ENCODE assay signal across 8 cellular contexts in genomic region chr5:149264432-149265069, GRCh38. TPM values are rescaled to one million over a fixed set of nuclear protein-coding genes. Genes with fewer than 3 reads are reported as not detected.
DNase-seq lines count a peak whose midpoint lies in the region; ATAC-seq and TF ChIP-seq lines count a peak whose summit lies in the region.

No MANE protein-coding gene starts in this region.

- H3K9me2 ChIP-seq in SK-N-SH, result no peaks in the 10 kb centered on the region

- H3K27me3 Mint-ChIP-seq in CD4-positive, CD25-positive, alpha-beta regulatory T cell, result peaks cover 26% of the 10 kb centered on the region

- peak; percentile 79 to 89 for ATAC-seq in CD4-positive, CD25-positive, alpha-beta regulatory T cell (ENCODE audit: low read depth in 2 of 2)
- ATAC-seq in GM19438 (IDR thresholded peaks at IDR 0.05; ENCODE audit: low read depth, unreplicated experiment) (peak; percentile 88), HG03521 (IDR thresholded peaks at IDR 0.05; ENCODE audit: unreplicated experiment) (peak; percentile 87)

- POLR2A ChIA-PET in SK-N-SH (lab: Yijun Ruan, JAX), result no interaction called here

- peak overlapping the region in 2 of 3 donors; percentile 22 to 66 for H3K27ac Mint-ChIP-seq in CD4-positive, CD25-positive, alpha-beta regulatory T cell

- peaks cover 7% of the 10 kb centered on the region for H3K27me3 ChIP-seq in CD4-positive, CD25-positive, alpha-beta regulatory T cell (ENCODE audit: control insufficient read depth, insufficient read depth, low read length)
- no peaks in the 10 kb centered on the region for H3K27me3 ChIP-seq in SK-N-SH (ENCODE audit: insufficient read depth)

- CTCF ChIA-PET in SK-N-SH (lab: Yijun Ruan, JAX), result interaction anchor here (0.6 to 2.9 kb wide), 18 partner anchors 9 to 1688 kb away, joined by 3 to 16 read pairs (median 4); partner anchors contain the start of gene ABLIM3

- no peaks in the 10 kb centered on the region for H3K4me1 ChIP-seq in CD4-positive, CD25-positive, alpha-beta regulatory T cell (ENCODE audit: control insufficient read depth, insufficient read depth, low read length, poor library complexity, severe bottlenecking)
- H3K4me1 ChIP-seq in SK-N-SH (ENCODE audit: control insufficient read depth in 1 of 2, insufficient read depth in 2 of 2, low read depth in 1 of 2, low read length in 1 of 2), result no peaks in the 10 kb centered on the region

- H3F3A ChIP-seq in SK-N-SH (replicated peaks; ENCODE audit: insufficient read depth), result no peaks in the 10 kb centered on the region

- TF ChIP-seq CTCF in SK-N-SH (IDR thresholded peaks at IDR 0.05), result peak; percentile 45

- DNase-seq in CD4-positive, CD25-positive, alpha-beta regulatory T cell, result peak; percentile 37 to 71 (median 66)
- DNase-seq in SK-N-SH (peak; percentile 22), mucosa of gallbladder (ENCODE audit: low spot score) (peak; percentile 34), RKO (ENCODE audit: low spot score) (no peak), UCSD-AML1 (lab: John Stamatoyannopoulos, UW; ENCODE audit: unreplicated experiment) (no peak)
- peak; percentile 68 for DNase-seq in central memory CD4-positive, alpha-beta T cell

- 65% methylated on average over 12 of the region's 12 CpGs for WGBS in SK-N-SH (ENCODE audit: low lambda C conversion rate)

- H3K9ac ChIP-seq in SK-N-SH, result no peak overlapping the region

- peak overlapping the region in 1 of 4 donors; percentile 6 for H3K4me3 Mint-ChIP-seq in CD4-positive, CD25-positive, alpha-beta regulatory T cell

- H3K27ac ChIP-seq in CD4-positive, CD25-positive, alpha-beta regulatory T cell (ENCODE audit: insufficient read depth, low read length, poor library complexity, severe bottlenecking), result no peak overlapping the region
- H3K27ac ChIP-seq in SK-N-SH (ENCODE audit: low read depth in 2 of 2, low read length in 1 of 2), result no peak overlapping the region

- H2AFZ ChIP-seq in SK-N-SH (ENCODE audit: low read depth), result no peak overlapping the region

- no peaks in the 10 kb centered on the region for H3K79me2 ChIP-seq in SK-N-SH (ENCODE audit: insufficient read depth)

- peak; percentile 37 for TF ChIP-seq RAD21 in SK-N-SH (IDR thresholded peaks at IDR 0.05; ENCODE audit: low read length)

- H3K4me2 ChIP-seq in SK-N-SH, result no peak overlapping the region

- H4K20me1 ChIP-seq in SK-N-SH (ENCODE audit: insufficient read depth), result no peaks in the 10 kb centered on the region

- no peak overlapping the region for H3K4me3 ChIP-seq in CD4-positive, CD25-positive, alpha-beta regulatory T cell (ENCODE audit: low read depth, low read length)
- H3K4me3 ChIP-seq in SK-N-SH (ENCODE audit: low read depth in 2 of 2, low read length in 1 of 2), result no peak overlapping the region

- no peaks in the 10 kb centered on the region for H3K36me3 ChIP-seq in CD4-positive, CD25-positive, alpha-beta regulatory T cell (ENCODE audit: control insufficient read depth, insufficient read depth, low read length)
- H3K36me3 ChIP-seq in SK-N-SH (replicated peaks in 1 of 2; ENCODE audit: control insufficient read depth in 1 of 2, insufficient read depth in 2 of 2, low read length in 1 of 2), result no peaks in the 10 kb centered on the region

- peaks cover 0 to 12% (median 2%) of the 10 kb centered on the region in 7 donors for H3K9me3 Mint-ChIP-seq in CD4-positive, CD25-positive, alpha-beta regulatory T cell

- peaks cover 0 to 6% (median 5%) of the 10 kb centered on the region in 4 donors for H3K4me1 Mint-ChIP-seq in CD4-positive, CD25-positive, alpha-beta regulatory T cell

- no peak for TF ChIP-seq EP300 in SK-N-SH (IDR thresholded peaks at IDR 0.05; ENCODE audit: borderline replicate concordance in 1 of 2, low read depth in 1 of 2, low read length in 1 of 2)

- peaks cover 3% of the 10 kb centered on the region for H3K36me3 Mint-ChIP-seq in CD4-positive, CD25-positive, alpha-beta regulatory T cell

- peaks cover 9 to 12% of the 10 kb centered on the region in 2 experiments for H3K9me3 ChIP-seq in CD4-positive, CD25-positive, alpha-beta regulatory T cell (ENCODE audit: control insufficient read depth in 2 of 2, low read length in 2 of 2)
- H3K9me3 ChIP-seq in SK-N-SH, result no peaks in the 10 kb centered on the region

TF ChIP-seq in SK-N-SH, 30 proteins besides CTCF, POLR2A, EP300 and RAD21:
- no peak for TF ChIP-seq MEF2A (IDR thresholded peaks at IDR 0.05; ENCODE audit: borderline replicate concordance, low read depth)
- TF ChIP-seq RFX5 (IDR thresholded peaks at IDR 0.05; ENCODE audit: low read length), result no peak
- TF ChIP-seq POLR2AphosphoS5 (IDR thresholded peaks at IDR 0.05; ENCODE audit: low read depth, low read length), result no peak
- no peak for TF ChIP-seq GABPA (IDR thresholded peaks at IDR 0.05; ENCODE audit: low read depth)
- no peak for TF ChIP-seq RCOR1 (IDR thresholded peaks at IDR 0.05; ENCODE audit: low read length)
- TF ChIP-seq NRF1 (IDR thresholded peaks at IDR 0.05; ENCODE audit: low read depth, low read length), result no peak
- no peak for TF ChIP-seq REST (IDR thresholded peaks at IDR 0.05; ENCODE audit: low read depth, low read length)
- no peak for TF ChIP-seq JUND (IDR thresholded peaks at IDR 0.05)
- TF ChIP-seq PBX3 (IDR thresholded peaks at IDR 0.05), result no peak
- TF ChIP-seq, protein P1, sequence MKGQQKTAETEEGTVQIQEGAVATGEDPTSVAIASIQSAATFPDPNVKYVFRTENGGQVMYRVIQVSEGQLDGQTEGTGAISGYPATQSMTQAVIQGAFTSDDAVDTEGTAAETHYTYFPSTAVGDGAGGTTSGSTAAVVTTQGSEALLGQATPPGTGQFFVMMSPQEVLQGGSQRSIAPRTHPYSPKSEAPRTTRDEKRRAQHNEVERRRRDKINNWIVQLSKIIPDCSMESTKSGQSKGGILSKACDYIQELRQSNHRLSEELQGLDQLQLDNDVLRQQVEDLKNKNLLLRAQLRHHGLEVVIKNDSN (IDR thresholded peaks at IDR 0.05; ENCODE audit: borderline replicate concordance, low read depth), result no peak
TF ChIP-seq in SK-N-SH: peak in this region for 0.

RNA-seq across cellular contexts. Expression of gene AFAP1L1, which starts 7.1 kb away (rescaled TPM):
- total RNA-seq in CD4-positive, CD25-positive, alpha-beta regulatory T cell, result not detected
- under 1 TPM in 1 of 4 donors, not detected in 3; 0.14 TPM for polyA plus RNA-seq in CD4-positive, CD25-positive, alpha-beta regulatory T cell
- 0.82 and 0.89 TPM in 2 replicates for polyA plus RNA-seq in SK-N-SH (2012; rRNA removed)
- polyA plus RNA-seq in SK-N-SH (2012; cell fraction: cytosol; rRNA removed), result 1.0 TPM in 2 replicates
- 1.1 and 1.4 TPM in 2 replicates for polyA plus RNA-seq in SK-N-SH (2012; cell fraction: nucleus; rRNA removed)
- total RNA-seq in mucosa of gallbladder, result 8.7 TPM

Comparison
In these comparisons a context has a peak if more than half of its experiments do, and no peak if none do; other contexts are left out.
1. DNase-seq: peak in CD4-positive, CD25-positive, alpha-beta regulatory T cell (3 of 3), SK-N-SH (single experiment), central memory CD4-positive, alpha-beta T cell (single experiment) and mucosa of gallbladder (single experiment); none in RKO (single experiment) and UCSD-AML1 (single experiment).
2. Peak in every context shown above with its lines, with median percentiles within 50 percentile points of each other: ATAC-seq.